Comparison of ENCODE assay signal across 26 cellular contexts in the genomic region with DNA sequence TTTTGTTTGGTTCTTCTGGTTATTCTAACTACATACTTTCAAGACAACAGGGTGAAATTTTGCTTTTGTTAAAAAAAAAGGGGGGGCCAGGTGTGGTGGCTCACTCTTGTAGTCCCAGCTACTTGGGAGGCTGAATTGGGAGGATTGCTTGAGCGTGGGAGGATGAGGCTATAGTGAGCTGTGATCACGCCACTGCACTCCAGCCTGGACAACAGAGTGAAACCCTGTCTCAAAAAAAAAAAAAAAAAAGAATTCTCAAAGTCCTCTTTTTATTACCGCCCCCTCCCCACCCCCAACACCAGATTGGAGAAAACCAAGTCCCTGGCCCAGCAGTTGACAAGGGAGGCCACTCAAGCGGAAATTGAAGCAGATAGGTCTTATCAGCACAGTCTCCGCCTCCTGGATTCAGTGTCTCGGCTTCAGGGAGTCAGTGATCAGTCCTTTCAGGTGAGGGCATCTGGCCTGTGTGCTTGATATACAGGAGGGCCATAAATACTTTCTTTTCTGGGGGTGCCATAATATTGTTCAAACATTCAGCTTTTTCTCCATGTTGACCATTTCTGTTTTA. TPM values are rescaled to one million over a fixed set of nuclear protein-coding genes. Genes with fewer than 3 reads are reported as not detected.
DNase-seq lines count a peak whose midpoint lies in the region; ATAC-seq and TF ChIP-seq lines count a peak whose summit lies in the region.
"Had no signal": no experiment of that assay in that cellular context is flagged by ENCODE, and none has a peak within 500 bp of the region (broad histone marks: within the 10 kb centered on the region; RNA-seq: fewer than 3 reads in every experiment).

No MANE protein-coding gene starts in this region.

- CTCF ChIA-PET in A673 (lab: Charles Lee) = no interaction called here

- no peak overlapping the region for H4K8ac ChIP-seq in mesendoderm (ENCODE audit: low read depth, low read length)

- no peak for DNase-seq in A673 (ENCODE audit: low spot score)
- no peak for DNase-seq in HFFc6
- DNase-seq in WERI-Rb-1 = peak; percentile 18
- peak; percentile 93 for DNase-seq in mesendoderm
- DNase-seq in upper lobe of right lung = no peak
- DNase-seq in upper lobe of left lung = no peak
- DNase-seq in activated gamma-delta T cell treated with Interleukin-2 at 50 U/mL for 16 hours = no peak
- DNase-seq: activated CD8-positive, alpha-beta T cell treated with anti-CD3 and anti-CD28 coated beads, Interleukin-2, amount 10 ng/mL, durations not matched to agents 7 days and 5 days; activated T-cell treated with anti-CD3 and anti-CD28 coated beads, Interleukin-2, amount 50 U/mL, for 24 hours; CD8-positive, alpha-beta T cell; cortex of kidney; foreskin fibroblast; hypothalamus; kidney glomerular epithelial cell; MV-4-11; NCI-H187 treated with DMSO at 0.1 percent for 48 hours; NCI-H510A; psoas muscle; spleen; stimulated activated CD4-positive, alpha-beta T cell treated with anti-CD3 and anti-CD28 coated beads, Interleukin-4, amount 100 ng/mL, for 4 hours; T-helper 2 cell had no signal

- H3K9me3 ChIP-seq in A673 (ENCODE audit: low read depth, low read length, poor library complexity, severe bottlenecking) (no peaks in the 10 kb centered on the region), WERI-Rb-1 (ENCODE audit: severe bottlenecking) (no peaks in the 10 kb centered on the region), upper lobe of right lung (no peaks in the 10 kb centered on the region), upper lobe of left lung (no peaks in the 10 kb centered on the region)
- H3K9me3 ChIP-seq: psoas muscle, SJSA1, spleen had no signal

- H3K27me3 ChIP-seq in A673 (replicated peaks; ENCODE audit: insufficient read depth, low read depth, low read length, poor library complexity) = no peaks in the 10 kb centered on the region
- H3K27me3 ChIP-seq in WERI-Rb-1 (ENCODE audit: insufficient read depth, low read depth, severe bottlenecking) = no peaks in the 10 kb centered on the region
- no peaks in the 10 kb centered on the region for H3K27me3 ChIP-seq in mesendoderm (ENCODE audit: insufficient read depth, low read length, poor library complexity)
- H3K27me3 ChIP-seq in upper lobe of right lung = no peaks in the 10 kb centered on the region
- H3K27me3 ChIP-seq in upper lobe of left lung = no peaks in the 10 kb centered on the region
- H3K27me3 ChIP-seq: SJSA1, spleen had no signal

- no peak overlapping the region for H3K4me3 ChIP-seq in A673 (ENCODE audit: low read depth, low read length, poor library complexity, severe bottlenecking)
- no peak overlapping the region for H3K4me3 ChIP-seq in WERI-Rb-1 (ENCODE audit: low read depth, low read length)
- H3K4me3 ChIP-seq in mesendoderm (ENCODE audit: low read length) = no peak overlapping the region
- H3K4me3 ChIP-seq in upper lobe of right lung = no peak overlapping the region
- H3K4me3 ChIP-seq in upper lobe of left lung = no peak overlapping the region
- H3K4me3 ChIP-seq: psoas muscle, SJSA1, spleen had no signal

- H3K4me2 ChIP-seq in mesendoderm (ENCODE audit: low read length) = no peak overlapping the region

- no peak overlapping the region for H2AK5ac ChIP-seq in mesendoderm (ENCODE audit: low read length)

- POLR2A ChIA-PET in A673 (lab: Charles Lee; ENCODE audit: low non-redundant PET) = no interaction called here

- no peaks in the 10 kb centered on the region for H3K79me1 ChIP-seq in mesendoderm (ENCODE audit: low read length)

- H3K9me3 Mint-ChIP-seq in HFFc6 = no peaks in the 10 kb centered on the region
- H3K9me3 Mint-ChIP-seq: activated naive CD4-positive, alpha-beta T cell treated with anti-CD3 and anti-CD28 coated beads, Interleukin-2, amount 50 U/mL, for 24 hours; activated T-cell treated with anti-CD3 and anti-CD28 coated beads, Interleukin-2, amount 50 U/mL, for 24 hours; CD8-positive, alpha-beta T cell; mesothelial cell of epicardium had no signal

- H3K27ac Mint-ChIP-seq in HFFc6 = peak overlapping the region; percentile 85
- H3K27ac Mint-ChIP-seq: activated CD8-positive, alpha-beta T cell treated with anti-CD3 and anti-CD28 coated beads, Interleukin-2, amount 10 ng/mL, durations not matched to agents 7 days and 5 days; activated naive CD4-positive, alpha-beta T cell treated with anti-CD3 and anti-CD28 coated beads, Interleukin-2, amount 50 U/mL, for 24 hours; activated T-cell treated with anti-CD3 and anti-CD28 coated beads, Interleukin-2, amount 50 U/mL, for 24 hours; CD8-positive, alpha-beta T cell had no signal

- no peaks in the 10 kb centered on the region; the same call in 1 of the 2 replicates for H3K27me3 Mint-ChIP-seq in HFFc6 (ENCODE audit: insufficient read depth)
- H3K27me3 Mint-ChIP-seq: activated naive CD4-positive, alpha-beta T cell treated with anti-CD3 and anti-CD28 coated beads, Interleukin-2, amount 50 U/mL, for 24 hours; activated T-cell treated with anti-CD3 and anti-CD28 coated beads, Interleukin-2, amount 50 U/mL, for 24 hours had no signal

- no peak overlapping the region for H3K23ac ChIP-seq in mesendoderm (ENCODE audit: low read length)

- TF ChIP-seq POLR2A in upper lobe of left lung (IDR thresholded peaks at IDR 0.05) = no peak

- H3K36me3 Mint-ChIP-seq in HFFc6 (ENCODE audit: low read depth) = peaks cover 25% of the 10 kb centered on the region
- H3K36me3 Mint-ChIP-seq: activated naive CD4-positive, alpha-beta T cell treated with anti-CD3 and anti-CD28 coated beads, Interleukin-2, amount 50 U/mL, for 24 hours; CD8-positive, alpha-beta T cell had no signal

- no peak overlapping the region for H3K4ac ChIP-seq in mesendoderm (ENCODE audit: low read depth, low read length)

- WGBS in mesendoderm (ENCODE audit: extremely low coverage, insufficient coverage, low lambda C conversion rate) = no CpG with 5 or more reads among the region's 6 CpGs
- WGBS in upper lobe of left lung, 2 donors = 94 to 95% methylated on average over 6 of the region's 6 CpGs

- H2BK15ac ChIP-seq in mesendoderm (replicated peaks; ENCODE audit: low read depth) = no peak overlapping the region

- H3K18ac ChIP-seq in mesendoderm (ENCODE audit: low read length) = no peak overlapping the region

- ATAC-seq in upper lobe of right lung (no peak), esophagus mucosa (no peak), upper lobe of left lung (ENCODE audit: low FRiP score in 2 of 2) (no peak)
- ATAC-seq: activated CD8-positive, alpha-beta T cell treated with anti-CD3 and anti-CD28 coated beads, Interleukin-2, amount 10 ng/mL, durations not matched to agents 7 days and 5 days; CD8-positive, alpha-beta T cell; psoas muscle had no signal

- H3K4me3 Mint-ChIP-seq in HFFc6 = no peak overlapping the region
- H3K4me3 Mint-ChIP-seq: activated CD8-positive, alpha-beta T cell treated with anti-CD3 and anti-CD28 coated beads, Interleukin-2, amount 10 ng/mL, durations not matched to agents 7 days and 5 days; activated naive CD4-positive, alpha-beta T cell treated with anti-CD3 and anti-CD28 coated beads, Interleukin-2, amount 50 U/mL, for 24 hours; activated T-cell treated with anti-CD3 and anti-CD28 coated beads, Interleukin-2, amount 50 U/mL, for 24 hours; CD8-positive, alpha-beta T cell; neural crest cell had no signal

- H3K27ac ChIP-seq in A673 (ENCODE audit: low read depth, low read length, poor library complexity, severe bottlenecking) = peak overlapping the region; percentile 66
- H3K27ac ChIP-seq in WERI-Rb-1 = no peak overlapping the region
- no peak overlapping the region for H3K27ac ChIP-seq in mesendoderm (ENCODE audit: low read depth, low read length)
- no peak overlapping the region for H3K27ac ChIP-seq in upper lobe of right lung
- H3K27ac ChIP-seq in upper lobe of left lung = no peak overlapping the region
- H3K27ac ChIP-seq: psoas muscle, SJSA1, spleen had no signal

- no TSS peak for BruUV-seq in A673 (replicated peaks; lab: Mats Ljungman, UMichigan)

- peaks cover 93% of the 10 kb centered on the region for H3K4me1 Mint-ChIP-seq in HFFc6 (ENCODE audit: low read depth)
- H3K4me1 Mint-ChIP-seq: activated naive CD4-positive, alpha-beta T cell treated with anti-CD3 and anti-CD28 coated beads, Interleukin-2, amount 50 U/mL, for 24 hours had no signal

- TF ChIP-seq CTCF in A673 (conservative IDR thresholded peaks at IDR 0.05; ENCODE audit: low read depth, low read length) (no peak), HFFc6 (IDR thresholded peaks at IDR 0.05) (no peak), WERI-Rb-1 (IDR thresholded peaks at IDR 0.05; ENCODE audit: low read depth, low read length) (no peak), upper lobe of right lung (IDR thresholded peaks at IDR 0.05) (no peak), upper lobe of left lung (IDR thresholded peaks at IDR 0.05) (no peak)

- H3K9ac ChIP-seq in mesendoderm (ENCODE audit: low read length) = no peak overlapping the region

- no peak for TF ChIP-seq EP300 in upper lobe of left lung (IDR thresholded peaks at IDR 0.05)

- H3K79me2 ChIP-seq in mesendoderm (ENCODE audit: control insufficient read depth, insufficient read depth, low read length) = no peaks in the 10 kb centered on the region

- H2BK5ac ChIP-seq in mesendoderm (ENCODE audit: low read length) = no peak overlapping the region

- H3K4me1 ChIP-seq in A673 (ENCODE audit: insufficient read depth, low read length, poor library complexity, severe bottlenecking) (peaks cover 19% of the 10 kb centered on the region), mesendoderm (ENCODE audit: control insufficient read depth, low read depth, low read length) (peaks cover 11% of the 10 kb centered on the region), upper lobe of right lung (peaks cover 22% of the 10 kb centered on the region), upper lobe of left lung (peaks cover 5 to 17% (median 14%) of the 10 kb centered on the region in 4 donors)

- no peak overlapping the region for H4K5ac ChIP-seq in mesendoderm (ENCODE audit: low read length)

- H3K56ac ChIP-seq in mesendoderm (ENCODE audit: low read length) = no peak overlapping the region

- no peaks in the 10 kb centered on the region for H3K36me3 ChIP-seq in A673 (ENCODE audit: insufficient read depth, low read length, poor library complexity, severe bottlenecking)
- H3K36me3 ChIP-seq in WERI-Rb-1 = no peaks in the 10 kb centered on the region
- no peaks in the 10 kb centered on the region for H3K36me3 ChIP-seq in mesendoderm (ENCODE audit: control insufficient read depth, insufficient read depth, low read length)
- no peaks in the 10 kb centered on the region for H3K36me3 ChIP-seq in upper lobe of right lung
- H3K36me3 ChIP-seq in upper lobe of left lung = no peaks in the 10 kb centered on the region
- H3K36me3 ChIP-seq: SJSA1, spleen had no signal

- intact Hi-C loops in A673 (cut with micrococcal nuclease; ENCODE audit: unreplicated experiment) (no loop called here), upper lobe of right lung (cut with DNase I) (no loop called here)

- no peak overlapping the region for H2BK120ac ChIP-seq in mesendoderm (ENCODE audit: low read depth, low read length)

RNA-seq across cellular contexts. Expression of gene LAMC2, which starts 50.2 kb away (rescaled TPM):
- total RNA-seq in A673 (2021) = 0.11 and 0.26 TPM in 2 replicates
- total RNA-seq in HFFc6 (2021; fragmentation: NEBNext Ultra II Directional; extraction: Animal tissue kit (Norgen Biotek cat#: 25700)) = 1 to 10 TPM; 1.5 to 2.3 (median 1.7) TPM
- 6.4 TPM for polyA plus RNA-seq in mesendoderm (2013, experiment 1 of 2)
- 6.9 TPM for polyA plus RNA-seq in mesendoderm (2013, experiment 2 of 2)
- total RNA-seq in upper lobe of right lung = 42.2 TPM
- 15.9 TPM for total RNA-seq in esophagus mucosa
- total RNA-seq in upper lobe of left lung = 10 to 100 TPM; 10.5 to 74.6 (median 46.1) TPM
- total RNA-seq: activated CD8-positive, alpha-beta T cell treated with anti-CD3 and anti-CD28 coated beads, Interleukin-2, amount 10 ng/mL, durations not matched to agents 7 days and 5 days; CD8-positive, alpha-beta T cell; neural crest cell had no signal

Comparison
In these comparisons a context has a peak if more than half of its experiments do, and no peak if none do; other contexts are left out.
1. DNase-seq: peak in WERI-Rb-1 (single experiment) and mesendoderm (single experiment); none in A673 (single experiment), HFFc6 (single experiment), upper lobe of right lung (single experiment), upper lobe of left lung (0 of 2) and activated gamma-delta T cell treated with Interleukin-2 at 50 U/mL for 16 hours (single experiment).